ENCODE assay signal across 17 cellular contexts in the genomic region with DNA sequence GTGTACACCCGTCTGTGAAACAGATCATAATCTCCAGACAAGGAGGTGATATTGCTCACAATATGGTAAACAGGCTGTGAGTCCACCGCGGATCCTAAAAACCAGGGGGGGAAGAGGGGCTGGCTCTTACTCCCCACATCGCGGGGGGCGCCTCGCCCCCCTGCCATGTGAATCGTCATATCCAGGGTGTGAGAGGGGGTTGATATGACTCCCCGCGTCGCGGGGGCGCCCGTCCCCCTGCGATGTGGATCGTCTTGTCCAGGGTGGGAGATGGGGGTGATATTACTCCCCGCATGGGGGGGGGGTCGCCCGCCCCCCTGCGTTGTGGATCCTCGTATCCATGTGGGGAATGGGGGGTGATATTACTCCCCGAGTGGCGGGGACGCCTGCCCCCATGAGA. TPM values are rescaled to one million over a fixed set of nuclear protein-coding genes. Genes with fewer than 3 reads are reported as not detected.
A peak's percentile ranks its signal among the peaks of the same experiment; 100 is the strongest.
DNase-seq lines count a peak whose midpoint lies in the region; ATAC-seq and TF ChIP-seq lines count a peak whose summit lies in the region.
"Had no signal": no experiment of that assay in that cellular context is flagged by ENCODE, and none has a peak within 500 bp of the region (broad histone marks: within the 10 kb centered on the region; RNA-seq: fewer than 3 reads in every experiment).

No MANE protein-coding gene starts in this region.

- H3K27ac Mint-ChIP-seq in activated CD4-positive, alpha-beta T cell treated with anti-CD3 and anti-CD28 coated beads, Interleukin-2, amount 10 ng/mL, durations not matched to agents 7 days and 5 days = no peak overlapping the region
- H3K27ac Mint-ChIP-seq in stimulated activated naive CD8-positive, alpha-beta T cell treated with anti-CD3 and anti-CD28 coated beads, Interleukin-15, amount 100 ng/mL, for 72 hours = no peak overlapping the region
- H3K27ac Mint-ChIP-seq in activated CD8-positive, alpha-beta T cell treated with anti-CD3 and anti-CD28 coated beads, Interleukin-2, amount 10 ng/mL, durations not matched to agents 7 days and 5 days = no peak overlapping the region
- H3K27ac Mint-ChIP-seq: B cell; CD8-positive, alpha-beta T cell had no signal

- no peak overlapping the region for H3K4me3 Mint-ChIP-seq in activated CD4-positive, alpha-beta T cell treated with anti-CD3 and anti-CD28 coated beads, Interleukin-2, amount 10 ng/mL, durations not matched to agents 7 days and 5 days
- no peak overlapping the region for H3K4me3 Mint-ChIP-seq in stimulated activated naive CD8-positive, alpha-beta T cell treated with anti-CD3 and anti-CD28 coated beads, Interleukin-15, amount 100 ng/mL, for 72 hours
- no peak overlapping the region for H3K4me3 Mint-ChIP-seq in activated CD8-positive, alpha-beta T cell treated with anti-CD3 and anti-CD28 coated beads, Interleukin-2, amount 10 ng/mL, durations not matched to agents 7 days and 5 days
- H3K4me3 Mint-ChIP-seq: B cell; CD8-positive, alpha-beta T cell had no signal

- H3K27me3 ChIP-seq in right atrium auricular region = no peaks in the 10 kb centered on the region
- H3K27me3 ChIP-seq: BLaER1 treated with 17β-estradiol and CSF1 and Interleukin-3, amounts not matched to agents 10 nM and 100 nM had no signal

- no peaks in the 10 kb centered on the region for H3K9me3 ChIP-seq in right atrium auricular region

- H3K4me1 ChIP-seq in right atrium auricular region = no peaks in the 10 kb centered on the region
- H3K4me1 ChIP-seq: BLaER1 treated with 17β-estradiol and CSF1 and Interleukin-3, amounts not matched to agents 10 nM and 100 nM had no signal

- H3K4me1 Mint-ChIP-seq in activated CD4-positive, alpha-beta T cell treated with anti-CD3 and anti-CD28 coated beads, Interleukin-2, amount 10 ng/mL, durations not matched to agents 7 days and 5 days = no peaks in the 10 kb centered on the region
- no peaks in the 10 kb centered on the region for H3K4me1 Mint-ChIP-seq in stimulated activated naive CD8-positive, alpha-beta T cell treated with anti-CD3 and anti-CD28 coated beads, Interleukin-15, amount 100 ng/mL, for 72 hours
- H3K4me1 Mint-ChIP-seq in activated CD8-positive, alpha-beta T cell treated with anti-CD3 and anti-CD28 coated beads, Interleukin-2, amount 10 ng/mL, durations not matched to agents 7 days and 5 days (ENCODE audit: low read depth) = no peaks in the 10 kb centered on the region
- H3K4me1 Mint-ChIP-seq: B cell had no signal

- H3K27me3 Mint-ChIP-seq in activated CD4-positive, alpha-beta T cell treated with anti-CD3 and anti-CD28 coated beads, Interleukin-2, amount 10 ng/mL, durations not matched to agents 7 days and 5 days = no peaks in the 10 kb centered on the region
- H3K27me3 Mint-ChIP-seq in stimulated activated naive CD8-positive, alpha-beta T cell treated with anti-CD3 and anti-CD28 coated beads, Interleukin-15, amount 100 ng/mL, for 72 hours = no peaks in the 10 kb centered on the region
- no peaks in the 10 kb centered on the region for H3K27me3 Mint-ChIP-seq in activated CD8-positive, alpha-beta T cell treated with anti-CD3 and anti-CD28 coated beads, Interleukin-2, amount 10 ng/mL, durations not matched to agents 7 days and 5 days (ENCODE audit: low read depth)
- H3K27me3 Mint-ChIP-seq: B cell had no signal

- DNase-seq in activated CD4-positive, alpha-beta T cell treated with anti-CD3 and anti-CD28 coated beads, Interleukin-2, amount 10 ng/mL, durations not matched to agents 7 days and 5 days = peak; percentile 9
- no peak for DNase-seq in activated CD4-positive, alpha-beta T cell treated with anti-CD3 and anti-CD28 coated beads for 1 hour
- peak in 1 of 2 donors; percentile 18 for DNase-seq in stimulated activated naive CD8-positive, alpha-beta T cell treated with anti-CD3 and anti-CD28 coated beads, Interleukin-15, amount 100 ng/mL, for 72 hours
- DNase-seq in stimulated activated naive CD8-positive, alpha-beta T cell treated with anti-CD3 and anti-CD28 coated beads, Interleukin-15, Interleukin-2, amounts not matched to agents 100 U/mL and 50 U/mL, for 24 hours = no peak
- DNase-seq in activated CD8-positive, alpha-beta T cell treated with anti-CD3 and anti-CD28 coated beads, Interleukin-2, amount 10 ng/mL, durations not matched to agents 7 days and 5 days = peak; percentile 38
- DNase-seq in NCI-H774 (lab: John Stamatoyannopoulos, UW) (no peak), right atrium auricular region (ENCODE audit: low spot score) (no peak)
- DNase-seq: Calu3; CD8-positive, alpha-beta T cell; DMS79 treated with DMSO at 0.1 percent for 48 hours; GM23248; HCEC 1CT had no signal

- ATAC-seq in stimulated activated naive CD8-positive, alpha-beta T cell treated with anti-CD3 and anti-CD28 coated beads, Interleukin-15, amount 100 ng/mL, for 72 hours = peak; percentile 71
- no peak for ATAC-seq in stimulated activated naive CD8-positive, alpha-beta T cell treated with anti-CD3 and anti-CD28 coated beads, Interleukin-15, Interleukin-2, amounts not matched to agents 100 U/mL and 50 U/mL, for 24 hours
- no peak for ATAC-seq in activated CD8-positive, alpha-beta T cell treated with anti-CD3 and anti-CD28 coated beads, Interleukin-2, amount 10 ng/mL, durations not matched to agents 7 days and 5 days
- ATAC-seq: CD8-positive, alpha-beta T cell had no signal

- no peak for TF ChIP-seq CTCF in right atrium auricular region (IDR thresholded peaks at IDR 0.05)

- POLR2A ChIA-PET in activated CD4-positive, alpha-beta T cell treated with anti-CD3 and anti-CD28 coated beads, Interleukin-2, amount 10 ng/mL, durations not matched to agents 7 days and 5 days (lab: Charles Lee) = no interaction called here
- POLR2A ChIA-PET in activated CD8-positive, alpha-beta T cell treated with anti-CD3 and anti-CD28 coated beads, Interleukin-2, amount 10 ng/mL, durations not matched to agents 7 days and 5 days (lab: Charles Lee) = no interaction called here

- no peaks in the 10 kb centered on the region for H3K36me3 ChIP-seq in right atrium auricular region

- H3K27ac ChIP-seq in right atrium auricular region = no peak overlapping the region
- H3K27ac ChIP-seq: BLaER1 treated with 17β-estradiol and CSF1 and Interleukin-3, amounts not matched to agents 10 nM and 100 nM; GM23248 had no signal

- CTCF ChIA-PET in activated CD4-positive, alpha-beta T cell treated with anti-CD3 and anti-CD28 coated beads, Interleukin-2, amount 10 ng/mL, durations not matched to agents 7 days and 5 days (lab: Charles Lee) = no interaction called here
- CTCF ChIA-PET in activated CD8-positive, alpha-beta T cell treated with anti-CD3 and anti-CD28 coated beads, Interleukin-2, amount 10 ng/mL, durations not matched to agents 7 days and 5 days (lab: Charles Lee) = no interaction called here

- no peak overlapping the region for H3K4me3 ChIP-seq in right atrium auricular region
- H3K4me3 ChIP-seq: BLaER1 treated with 17β-estradiol and CSF1 and Interleukin-3, amounts not matched to agents 10 nM and 100 nM; GM23248 had no signal

- H3K9me3 Mint-ChIP-seq in activated CD4-positive, alpha-beta T cell treated with anti-CD3 and anti-CD28 coated beads, Interleukin-2, amount 10 ng/mL, durations not matched to agents 7 days and 5 days = no peaks in the 10 kb centered on the region
- peaks cover 0 to 10% of the 10 kb centered on the region in 2 donors for H3K9me3 Mint-ChIP-seq in stimulated activated naive CD8-positive, alpha-beta T cell treated with anti-CD3 and anti-CD28 coated beads, Interleukin-15, amount 100 ng/mL, for 72 hours
- no peaks in the 10 kb centered on the region for H3K9me3 Mint-ChIP-seq in activated CD8-positive, alpha-beta T cell treated with anti-CD3 and anti-CD28 coated beads, Interleukin-2, amount 10 ng/mL, durations not matched to agents 7 days and 5 days (ENCODE audit: insufficient read depth)

- peaks cover 10% of the 10 kb centered on the region for H3K36me3 Mint-ChIP-seq in activated CD4-positive, alpha-beta T cell treated with anti-CD3 and anti-CD28 coated beads, Interleukin-2, amount 10 ng/mL, durations not matched to agents 7 days and 5 days (ENCODE audit: low read depth)
- H3K36me3 Mint-ChIP-seq in activated CD8-positive, alpha-beta T cell treated with anti-CD3 and anti-CD28 coated beads, Interleukin-2, amount 10 ng/mL, durations not matched to agents 7 days and 5 days (ENCODE audit: low read depth) = peaks cover 14% of the 10 kb centered on the region

RNA-seq across cellular contexts. Expression of a gene that starts 30.9 kb away (rescaled TPM):
- not detected for total RNA-seq in activated CD4-positive, alpha-beta T cell treated with anti-CD3 and anti-CD28 coated beads, Interleukin-2, amount 10 ng/mL, durations not matched to agents 7 days and 5 days
- not detected for total RNA-seq in activated CD8-positive, alpha-beta T cell treated with anti-CD3 and anti-CD28 coated beads, Interleukin-2, amount 10 ng/mL, durations not matched to agents 7 days and 5 days
- total RNA-seq in right atrium auricular region = not detected
- total RNA-seq: A172; B cell; Calu3; CD8-positive, alpha-beta T cell; GM23248; H4; HT-29 had no signal

Comparison
In these comparisons a context has a peak if more than half of its experiments do, and no peak if none do; other contexts are left out.
1. DNase-seq: peak in activated CD4-positive, alpha-beta T cell treated with anti-CD3 and anti-CD28 coated beads, Interleukin-2, amount 10 ng/mL, durations not matched to agents 7 days and 5 days (single experiment) and activated CD8-positive, alpha-beta T cell treated with anti-CD3 and anti-CD28 coated beads, Interleukin-2, amount 10 ng/mL, durations not matched to agents 7 days and 5 days (single experiment); none in activated CD4-positive, alpha-beta T cell treated with anti-CD3 and anti-CD28 coated beads for 1 hour (single experiment), stimulated activated naive CD8-positive, alpha-beta T cell treated with anti-CD3 and anti-CD28 coated beads, Interleukin-15, Interleukin-2, amounts not matched to agents 100 U/mL and 50 U/mL, for 24 hours (single experiment), NCI-H774 (single experiment) and right atrium auricular region (single experiment).